ENCODE assay signal across 37 cellular contexts in the genomic region with DNA sequence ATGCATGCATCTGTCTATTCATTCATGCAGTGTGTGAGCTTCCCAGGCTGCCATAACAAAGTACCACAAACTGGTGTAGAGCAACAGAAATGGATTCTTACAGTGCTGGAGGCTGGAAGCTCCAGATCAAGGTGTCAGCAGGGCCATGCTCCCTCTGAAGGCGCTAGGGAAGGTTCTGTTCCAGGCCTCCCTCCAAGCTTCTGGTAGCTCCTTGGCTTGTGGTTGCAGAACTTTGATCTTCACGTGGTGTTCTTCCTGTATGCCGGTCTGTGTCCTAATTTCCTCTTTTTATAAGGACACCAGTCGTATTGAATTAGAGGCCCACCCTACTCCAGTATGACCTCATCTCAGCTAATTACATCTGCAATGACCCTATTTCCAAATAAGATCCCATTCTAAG. TPM values are rescaled to one million over a fixed set of nuclear protein-coding genes. Genes with fewer than 3 reads are reported as not detected.
DNase-seq lines count a peak whose midpoint lies in the region; ATAC-seq, FAIRE-seq and TF ChIP-seq lines count a peak whose summit lies in the region.
"Had no signal": no experiment of that assay in that cellular context is flagged by ENCODE, and none has a peak within 500 bp of the region (broad histone marks: within the 10 kb centered on the region; RNA-seq: fewer than 3 reads in every experiment).

No MANE protein-coding gene starts in this region.

- H3K4me3 Mint-ChIP-seq in CD14-positive monocyte (peak overlapping the region in 1 of 2 donors; percentile 42), neural crest cell (peak overlapping the region; percentile 33)
- H3K4me3 Mint-ChIP-seq: CD8-positive, alpha-beta T cell; immature natural killer cell had no signal

- no peaks in the 10 kb centered on the region for H3K27me3 ChIP-seq in HL-60 (ENCODE audit: insufficient read depth, poor library complexity, severe bottlenecking)
- H3K27me3 ChIP-seq: cardiac muscle cell, gastroesophageal sphincter had no signal

- intact Hi-C loops in CD14-positive monocyte (cut with micrococcal nuclease) (loop anchor here in 1 of 2 donors (5.0 kb wide), 2 partner anchors 53 to 103 kb away; a partner anchor contains a TSS), Right ventricle myocardium inferior (cut with DNase I) (no loop called here)

- no peak for FAIRE-seq in HTR-8/SVneo (lab: Jason Lieb, UNC)
- FAIRE-seq: endometrium had no signal

- H3K9me3 Mint-ChIP-seq in CD14-positive monocyte (no peaks in the 10 kb centered on the region), neural crest cell (no peaks in the 10 kb centered on the region)
- H3K9me3 Mint-ChIP-seq: activated CD4-positive, alpha-beta T cell treated with anti-CD3 and anti-CD28 coated beads, Interleukin-2, amount 10 ng/mL, durations not matched to agents 7 days and 5 days; activated T-helper 2 cell treated with anti-CD3 and anti-CD28 coated beads, Interferon-gamma antibody, Interleukin-2, Interleukin-4, amounts not matched to agents 10 μg/mL and 5 μg/mL and 100 μg/mL, durations not matched to agents 14 hours and 24 hours and 36 hours; CD8-positive, alpha-beta T cell; immature natural killer cell; naive B cell had no signal

- peak overlapping the region in 5 of 7 donors; percentile 9 to 83 (median 45) for H3K27ac Mint-ChIP-seq in CD14-positive monocyte
- H3K27ac Mint-ChIP-seq in neural crest cell (ENCODE audit: unreplicated experiment), result no peak overlapping the region
- H3K27ac Mint-ChIP-seq: CD8-positive, alpha-beta T cell had no signal

- H3K27me3 Mint-ChIP-seq in CD14-positive monocyte (ENCODE audit: low read depth in 3 of 3) (peaks cover 0 to 8% (median 3%) of the 10 kb centered on the region in 3 donors), neural crest cell (ENCODE audit: low read depth) (no peaks in the 10 kb centered on the region)
- H3K27me3 Mint-ChIP-seq: activated CD4-positive, alpha-beta T cell treated with anti-CD3 and anti-CD28 coated beads, Interleukin-2, amount 10 ng/mL, durations not matched to agents 7 days and 5 days had no signal

- DNase-seq in CD14-positive monocyte (ENCODE audit: low spot score) (peak; percentile 64), HL-60 (ENCODE audit: low read depth in 1 of 2, low spot score in 1 of 2) (peak in 1 of 2 experiments; percentile 70), OCI-M1 (lab: John Stamatoyannopoulos, UW) (peak; percentile 5), neural crest cell (ENCODE audit: low read depth, low spot score) (no peak), HTR-8/SVneo (ENCODE audit: insufficient read length, low spot score) (no peak), Right ventricle myocardium inferior (ENCODE audit: missing footprints) (no peak), NCI-H187 treated with DMSO at 0.1 percent for 48 hours (lab: John Stamatoyannopoulos, UW) (no peak)
- DNase-seq: activated CD4-positive, alpha-beta T cell treated with anti-CD3 and anti-CD28 coated beads, Interleukin-2, amount 10 ng/mL, durations not matched to agents 7 days and 5 days; activated CD8-positive, alpha-beta memory T cell treated with anti-CD3 and anti-CD28 coated beads, Interleukin-2, amount 50 U/mL, for 48 hours; anterior cingulate cortex; CD8-positive, alpha-beta T cell; DMS79; GOT3; hippocampal formation; immature natural killer cell; mesendoderm; naive B cell; NCI-H1092 treated with DMSO at 0.1 percent for 48 hours; NCI-H2029; NCI-H345; NCI-H748 treated with DMSO at 0.1 percent for 48 hours; SHP77 treated with DMSO at 0.1 percent for 48 hours; stimulated activated CD4-positive, alpha-beta T cell treated with anti-CD3 and anti-CD28 coated beads, Interleukin-12 subunit alpha, Interleukin-12 subunit beta, amount 100 ng/mL, for 4 hours; stimulated activated CD4-positive, alpha-beta T cell treated with anti-CD3 and anti-CD28 coated beads, Interleukin-4, amount 100 ng/mL, for 24 hours; stimulated activated naive CD4-positive, alpha-beta T cell; T-helper 1 cell had no signal

- H3K36me3 Mint-ChIP-seq in CD14-positive monocyte, result no peaks in the 10 kb centered on the region
- no peaks in the 10 kb centered on the region for H3K36me3 Mint-ChIP-seq in neural crest cell (ENCODE audit: low read depth)
- H3K36me3 Mint-ChIP-seq: activated naive CD4-positive, alpha-beta T cell treated with anti-CD3 and anti-CD28 coated beads, Interleukin-2, amount 50 U/mL, for 72 hours; CD8-positive, alpha-beta T cell; immature natural killer cell; naive B cell had no signal

- TF ChIP-seq CTCF in CD14-positive monocyte (IDR thresholded peaks at IDR 0.05) (no peak), HL-60 (IDR thresholded peaks at IDR 0.05; ENCODE audit: insufficient read depth, low read length) (no peak), neural crest cell (conservative IDR thresholded peaks at IDR 0.05) (no peak)

- no peak overlapping the region for H3K4me3 ChIP-seq in HL-60 (replicated peaks; ENCODE audit: insufficient read depth, low read length)
- H3K4me3 ChIP-seq: cardiac muscle cell, coronary artery, gastroesophageal sphincter had no signal

- ATAC-seq in Right ventricle myocardium inferior, result no peak
- ATAC-seq: activated naive CD4-positive, alpha-beta T cell treated with anti-CD3 and anti-CD28 coated beads, Interleukin-2, amount 50 U/mL, for 72 hours; CD8-positive, alpha-beta T cell; gastroesophageal sphincter; left lobe of liver; right cardiac atrium had no signal

- peak overlapping the region; percentile 30; the same call in 1 of the 2 replicates for H3K27ac ChIP-seq in HL-60 (replicated peaks)
- H3K27ac ChIP-seq: cardiac muscle cell, coronary artery, gastroesophageal sphincter had no signal

- H3K4me1 Mint-ChIP-seq in CD14-positive monocyte (peaks cover 38% of the 10 kb centered on the region), neural crest cell (peaks cover 8% of the 10 kb centered on the region)

RNA-seq across cellular contexts. Expression of a gene that starts 3.1 kb away (rescaled TPM):
- under 1 TPM; 0.28 to 0.95 TPM for polyA plus RNA-seq in CD14-positive monocyte
- total RNA-seq in neural crest cell (4.4 and 4.8 TPM in 2 replicates), Right ventricle myocardium inferior (0.35 TPM)
- total RNA-seq: CD8-positive, alpha-beta T cell had no signal

RNA-seq across cellular contexts. Expression of a gene that starts 32.1 kb away (rescaled TPM):
- polyA plus RNA-seq in CD14-positive monocyte, result not detected
- total RNA-seq in neural crest cell, result not detected in 2 replicates
- 0.84 TPM for total RNA-seq in Right ventricle myocardium inferior
- total RNA-seq: activated CD4-positive, alpha-beta T cell treated with anti-CD3 and anti-CD28 coated beads, Interleukin-2, amount 10 ng/mL, durations not matched to agents 7 days and 5 days; cardiac muscle cell; CD8-positive, alpha-beta T cell; gastroesophageal sphincter; HT1080; left lobe of liver; temporal lobe had no signal
- polyA plus RNA-seq: AG04450, cardiac muscle cell, immature natural killer cell, right cardiac atrium had no signal

RNA-seq across cellular contexts. Expression of a gene that starts 51.8 kb away (rescaled TPM):
- polyA plus RNA-seq in CD14-positive monocyte, result 10 to 100 TPM; 51.2 to 53.8 TPM
- 168 and 177 TPM in 2 replicates for total RNA-seq in neural crest cell
- total RNA-seq in Right ventricle myocardium inferior, result 187 TPM

RNA-seq across cellular contexts. Expression of a gene that starts 51.9 kb away (rescaled TPM):
- polyA plus RNA-seq in CD14-positive monocyte, result 1 to 10 TPM; 2.1 to 2.2 TPM
- total RNA-seq in neural crest cell, result 36.3 and 39.7 TPM in 2 replicates
- total RNA-seq in Right ventricle myocardium inferior, result 10.7 TPM

RNA-seq across cellular contexts. Expression of a gene that starts 52.9 kb away (rescaled TPM):
- polyA plus RNA-seq in CD14-positive monocyte, result 1 to 10 TPM in 1 of 2 donors, under 1 TPM in 1; 0.25 to 1.4 TPM
- total RNA-seq in neural crest cell (3.0 and 3.5 TPM in 2 replicates), Right ventricle myocardium inferior (294 TPM)
- total RNA-seq: HT1080, temporal lobe had no signal

Comparison
In these comparisons a context has a peak if more than half of its experiments do, and no peak if none do; other contexts are left out.
1. DNase-seq: peak in CD14-positive monocyte (single experiment) and OCI-M1 (single experiment); none in neural crest cell (single experiment), HTR-8/SVneo (single experiment), Right ventricle myocardium inferior (single experiment) and NCI-H187 treated with DMSO at 0.1 percent for 48 hours (single experiment).